9 cellular contexts compared by ENCODE assay signal in genomic region chr14:91867316-91867988, GRCh38. TPM values are rescaled to one million over a fixed set of nuclear protein-coding genes. Genes with fewer than 3 reads are reported as not detected.
DNase-seq lines count a peak whose midpoint lies in the region; ATAC-seq and TF ChIP-seq lines count a peak whose summit lies in the region.
"Had no signal": no experiment of that assay in that cellular context is flagged by ENCODE, and none has a peak within 500 bp of the region (broad histone marks: within the 10 kb centered on the region; RNA-seq: fewer than 3 reads in every experiment).

TSS of gene TC2N (minus strand) at chr14:91867536. CDS start at chr14:91813769, 53,767 bp downstream.

- H3K4me1 ChIP-seq in colonic mucosa: peaks cover 11% of the 10 kb centered on the region

- H3K9me3 Mint-ChIP-seq in stimulated activated effector memory CD8-positive, alpha-beta T cell treated with anti-CD3 and anti-CD28 coated beads, Interleukin-12 subunit alpha, Interleukin-12 subunit beta, amount 100 ng/mL, for 72 hours: no peaks in the 10 kb centered on the region

- intact Hi-C loops in T-helper 2 cell treated with Interferon-gamma antibody and Interleukin-4, amounts not matched to agents 100 ng/mL and 5 ng/mL, for 36 hours (cut with micrococcal nuclease): loop anchor here (5.0 to 10.0 kb wide), 2 partner anchors 237 to 450 kb away; partner anchors contain the start of genes ATXN3 and CCDC88C
- intact Hi-C loops in colonic mucosa (cut with DNase I): no loop called here

- H3K36me3 Mint-ChIP-seq in stimulated activated effector memory CD8-positive, alpha-beta T cell treated with anti-CD3 and anti-CD28 coated beads, Interleukin-12 subunit alpha, Interleukin-12 subunit beta, amount 100 ng/mL, for 72 hours: peaks cover 14% of the 10 kb centered on the region

- ATAC-seq in GM21390 (IDR thresholded peaks at IDR 0.05; ENCODE audit: unreplicated experiment): peak; percentile 48
- ATAC-seq in stimulated activated effector memory CD8-positive, alpha-beta T cell treated with anti-CD3 and anti-CD28 coated beads, Interleukin-12 subunit alpha, Interleukin-12 subunit beta, amount 100 ng/mL, for 72 hours: peak; percentile 87
- ATAC-seq in GM18858 (IDR thresholded peaks at IDR 0.05; ENCODE audit: unreplicated experiment): no peak

- no peak within 1 kb of the TSS for H3K4me3 ChIP-seq in colonic mucosa

- H3K27ac ChIP-seq in colonic mucosa: no peak within 1 kb of the TSS

- peak within 1 kb of the TSS; percentile 89 for H3K4me3 Mint-ChIP-seq in stimulated activated effector memory CD8-positive, alpha-beta T cell treated with anti-CD3 and anti-CD28 coated beads, Interleukin-12 subunit alpha, Interleukin-12 subunit beta, amount 100 ng/mL, for 72 hours

- H3K4me1 Mint-ChIP-seq in stimulated activated effector memory CD8-positive, alpha-beta T cell treated with anti-CD3 and anti-CD28 coated beads, Interleukin-12 subunit alpha, Interleukin-12 subunit beta, amount 100 ng/mL, for 72 hours: peaks cover 86% of the 10 kb centered on the region

- H3K27me3 ChIP-seq in colonic mucosa: no peaks in the 10 kb centered on the region

- peak within 1 kb of the TSS; percentile 93 for H3K27ac Mint-ChIP-seq in stimulated activated effector memory CD8-positive, alpha-beta T cell treated with anti-CD3 and anti-CD28 coated beads, Interleukin-12 subunit alpha, Interleukin-12 subunit beta, amount 100 ng/mL, for 72 hours

- no peak for TF ChIP-seq CTCF in colonic mucosa (IDR thresholded peaks at IDR 0.05)

- no peaks in the 10 kb centered on the region for H3K9me3 ChIP-seq in colonic mucosa

- no peak for DNase-seq in colonic mucosa
- peak; percentile 34 to 78 for DNase-seq in stimulated activated effector memory CD8-positive, alpha-beta T cell treated with anti-CD3 and anti-CD28 coated beads, Interleukin-12 subunit alpha, Interleukin-12 subunit beta, amount 100 ng/mL, for 72 hours (ENCODE audit: low spot score in 2 of 2)
- no peak for DNase-seq in GM03348 (ENCODE audit: low spot score)
- DNase-seq in COLO668 (lab: John Stamatoyannopoulos, UW; ENCODE audit: unreplicated experiment): no peak
- no peak for DNase-seq in NCI-H526 treated with DMSO at 0.1 percent for 48 hours (lab: John Stamatoyannopoulos, UW)
- DNase-seq: retina had no signal

- H3K9ac ChIP-seq in colonic mucosa (ENCODE audit: low read depth in 2 of 2, low read length in 2 of 2): no peak within 1 kb of the TSS

- H3K36me3 ChIP-seq in colonic mucosa: no peaks in the 10 kb centered on the region

RNA-seq across cellular contexts. Expression of gene TC2N, which starts in this region (rescaled TPM):
- 202 and 210 TPM in 2 replicates for total RNA-seq in T-helper 2 cell treated with Interferon-gamma antibody and Interleukin-4, amounts not matched to agents 100 ng/mL and 5 ng/mL, for 36 hours
- total RNA-seq in colonic mucosa: 10 to 100 TPM; 67.6 to 93.4 TPM

Comparison
In these comparisons a context has a peak if more than half of its experiments do, and no peak if none do; other contexts are left out.
1. DNase-seq: peak in stimulated activated effector memory CD8-positive, alpha-beta T cell treated with anti-CD3 and anti-CD28 coated beads, Interleukin-12 subunit alpha, Interleukin-12 subunit beta, amount 100 ng/mL, for 72 hours (2 of 2); none in colonic mucosa (single experiment), GM03348 (single experiment), COLO668 (single experiment) and NCI-H526 treated with DMSO at 0.1 percent for 48 hours (single experiment).